In genomic region chr1:206505702-206506375, GRCh38 we compare ENCODE assay signal across 9 cellular contexts. TPM values are rescaled to one million over a fixed set of nuclear protein-coding genes. Genes with fewer than 3 reads are reported as not detected.
DNase-seq lines count a peak whose midpoint lies in the region; ATAC-seq, FAIRE-seq and TF ChIP-seq lines count a peak whose summit lies in the region.
"Had no signal": no experiment of that assay in that cellular context is flagged by ENCODE, and none has a peak within 500 bp of the region (broad histone marks: within the 10 kb centered on the region; RNA-seq: fewer than 3 reads in every experiment).

No MANE protein-coding gene starts in this region.

- H3K36me3 ChIP-seq in keratinocyte (ENCODE audit: control insufficient read depth in 2 of 2, extremely low read depth in 1 of 2, insufficient read depth in 2 of 2, low read length in 2 of 2) = no peaks in the 10 kb centered on the region

- peaks cover 20% of the 10 kb centered on the region for H3K27me3 Mint-ChIP-seq in activated T-helper 17 cell treated with anti-CD3 and anti-CD28 coated beads, Interleukin-2, amount 50 U/mL, for 72 hours

- no peaks in the 10 kb centered on the region for H3K9me3 Mint-ChIP-seq in activated T-helper 17 cell treated with anti-CD3 and anti-CD28 coated beads, Interleukin-2, amount 50 U/mL, for 72 hours

- H3K27ac ChIP-seq in AG04450 (ENCODE audit: low read depth, low read length) = no peak overlapping the region
- H3K27ac ChIP-seq in keratinocyte (ENCODE audit: control insufficient read depth, insufficient read depth, low read length) = no peak overlapping the region

- no peaks in the 10 kb centered on the region for H4K20me1 ChIP-seq in keratinocyte (ENCODE audit: control insufficient read depth, extremely low read depth, insufficient read depth, low read length)

- peak overlapping the region; percentile 73 for H3K4me3 Mint-ChIP-seq in activated T-helper 17 cell treated with anti-CD3 and anti-CD28 coated beads, Interleukin-2, amount 50 U/mL, for 72 hours

- H3K27me3 ChIP-seq in AG04450 (ENCODE audit: control insufficient read depth, insufficient read depth, low read length) (peaks cover 8% of the 10 kb centered on the region), keratinocyte (ENCODE audit: control insufficient read depth, extremely low read depth, insufficient read depth, low read length) (no peaks in the 10 kb centered on the region)

- POLR2A ChIA-PET in AG04450 (lab: Yijun Ruan, JAX) = no interaction called here

- no peak overlapping the region for H3K4me3 ChIP-seq in AG04450 (ENCODE audit: low read depth, low read length)
- peak overlapping the region; percentile 84 for H3K4me3 ChIP-seq in GM12865 (ENCODE audit: low read depth, low read length)
- H3K4me3 ChIP-seq in keratinocyte (ENCODE audit: control insufficient read depth in 2 of 3, extremely low read depth in 1 of 3, insufficient read depth in 2 of 3, low read depth in 1 of 3, low read length in 3 of 3) = no peak overlapping the region

- FAIRE-seq in keratinocyte (lab: Jason Lieb, UNC) = no peak
- FAIRE-seq: colon had no signal

- peak overlapping the region; percentile 70 for H3K27ac Mint-ChIP-seq in activated T-helper 17 cell treated with anti-CD3 and anti-CD28 coated beads, Interleukin-2, amount 50 U/mL, for 72 hours

- CTCF ChIA-PET in AG04450 (lab: Charles Lee) = interaction anchor here (0.7 to 3.9 kb wide), 9 partner anchors 10 to 158 kb away, joined by 3 to 24 read pairs (median 5); partner anchors contain the start of gene EIF2D

- no peaks in the 10 kb centered on the region for H3K36me3 Mint-ChIP-seq in activated T-helper 17 cell treated with anti-CD3 and anti-CD28 coated beads, Interleukin-2, amount 50 U/mL, for 72 hours (ENCODE audit: low read depth)

- DNase-seq in AG04450 (ENCODE audit: low read depth, low spot score) (no peak), GM12865 (ENCODE audit: low read depth) (peak; percentile 32), keratinocyte (ENCODE audit: low read depth, low spot score) (no peak), NCI-H1436 (lab: John Stamatoyannopoulos, UW) (no peak)

- H3K9ac ChIP-seq in keratinocyte (ENCODE audit: control insufficient read depth, extremely low read depth, insufficient read depth, low read length) = no peak overlapping the region

- H3K9me1 ChIP-seq in keratinocyte (ENCODE audit: control insufficient read depth, extremely low read depth, insufficient read depth, low read length) = no peaks in the 10 kb centered on the region

- ATAC-seq in activated T-helper 17 cell treated with anti-CD3 and anti-CD28 coated beads, Interleukin-2, amount 50 U/mL, for 72 hours (replicated peaks) = no peak
- ATAC-seq in GM19351 (IDR thresholded peaks at IDR 0.05; ENCODE audit: unreplicated experiment) = no peak
- ATAC-seq in HG03039 (IDR thresholded peaks at IDR 0.05; ENCODE audit: unreplicated experiment) = no peak
- no peak for ATAC-seq in GM21423 (IDR thresholded peaks at IDR 0.05; ENCODE audit: unreplicated experiment)

- peaks cover 27% of the 10 kb centered on the region for H3K4me1 Mint-ChIP-seq in activated T-helper 17 cell treated with anti-CD3 and anti-CD28 coated beads, Interleukin-2, amount 50 U/mL, for 72 hours

- dilution Hi-C loops in keratinocyte (cut with MboI; ENCODE audit: extremely low pct_ligation_motif_present, low sequenced_read_pairs) = no loop called here

- TF ChIP-seq CTCF in AG04450 (IDR thresholded peaks at IDR 0.05; ENCODE audit: low read depth, low read length) (peak; percentile 78), GM12865 (IDR thresholded peaks at IDR 0.05; ENCODE audit: insufficient read depth, low read depth, low read length, missing control alignments) (peak; percentile 36), keratinocyte (optimal IDR thresholded peaks at IDR 0.05 in 1 of 3, IDR thresholded peaks at IDR 0.05 in 1 of 3, conservative IDR thresholded peaks at IDR 0.05 in 1 of 3; ENCODE audit: extremely low read depth in 1 of 3, insufficient read depth in 2 of 3, low read length in 3 of 3) (peak; percentile 56 to 65 (median 59))

- peaks cover 44% of the 10 kb centered on the region for H3K4me1 ChIP-seq in keratinocyte (ENCODE audit: control insufficient read depth, extremely low read depth, insufficient read depth, low read length)

- H3K79me2 ChIP-seq in keratinocyte (ENCODE audit: control insufficient read depth, insufficient read depth, low read length) = no peaks in the 10 kb centered on the region

- H2AFZ ChIP-seq in keratinocyte (ENCODE audit: control insufficient read depth, low read length) = no peak overlapping the region

- H3K9me3 ChIP-seq in AG04450 (ENCODE audit: control insufficient read depth, insufficient read depth, low read length) (no peaks in the 10 kb centered on the region; the same call in 1 of the 2 replicates), keratinocyte (ENCODE audit: control insufficient read depth, low read depth, low read length) (no peaks in the 10 kb centered on the region)

- H3K4me2 ChIP-seq in keratinocyte (ENCODE audit: control insufficient read depth, extremely low read depth, insufficient read depth, low read depth, low read length) = no peak overlapping the region

RNA-seq across cellular contexts. Expression of gene RASSF5, which starts 1.5 kb away (rescaled TPM):
- 2.3 and 2.4 TPM in 2 replicates for polyA plus RNA-seq in AG04450 (2011; rRNA removed)
- polyA minus RNA-seq in AG04450 (2011; rRNA and poly(A)+ RNA removed) = 3.2 and 4.4 TPM in 2 replicates
- total RNA-seq in activated T-helper 17 cell treated with anti-CD3 and anti-CD28 coated beads, Interleukin-2, amount 50 U/mL, for 72 hours = 100 to 1,000 TPM; 162 to 227 TPM
- polyA plus RNA-seq in keratinocyte = 2.1 to 2.5 TPM (median 2.4 TPM) in 3 replicates
- 16.8 TPM for polyA plus RNA-seq in keratinocyte (2011; ENCODE audit: low read depth)
- polyA plus RNA-seq in keratinocyte (2011; cell fraction: cytosol; rRNA removed) = 2.6 and 3.1 TPM in 2 replicates
- polyA plus RNA-seq in keratinocyte (2011; cell fraction: nucleus; rRNA removed) = 5.8 and 5.9 TPM in 2 replicates
- 2.0 and 28.9 TPM in 2 replicates for polyA plus RNA-seq in keratinocyte (2012; ENCODE audit: low replicate concordance)
- polyA minus RNA-seq in keratinocyte = 3.2 to 6.7 TPM (median 3.9 TPM) in 3 replicates
- polyA minus RNA-seq in keratinocyte (2011; cell fraction: cytosol; rRNA and poly(A)+ RNA removed) = 4.4 TPM
- 3.1 and 6.7 TPM in 2 replicates for polyA minus RNA-seq in keratinocyte (2011; cell fraction: nucleus; rRNA and poly(A)+ RNA removed)

RNA-seq across cellular contexts. Expression of gene IKBKE, which starts 35.6 kb away (rescaled TPM):
- 20.8 and 27.6 TPM in 2 replicates for polyA plus RNA-seq in AG04450 (2011; rRNA removed)
- polyA minus RNA-seq in AG04450 (2011; rRNA and poly(A)+ RNA removed) = 38.9 and 52.9 TPM in 2 replicates
- 10 to 100 TPM; 21.7 to 26.6 TPM for total RNA-seq in activated T-helper 17 cell treated with anti-CD3 and anti-CD28 coated beads, Interleukin-2, amount 50 U/mL, for 72 hours
- polyA plus RNA-seq in keratinocyte = 8.2 to 10.5 TPM (median 8.9 TPM) in 3 replicates
- 2.0 TPM for polyA plus RNA-seq in keratinocyte (2011; ENCODE audit: low read depth)
- polyA plus RNA-seq in keratinocyte (2011; cell fraction: cytosol; rRNA removed) = 6.3 and 9.3 TPM in 2 replicates
- 12.2 and 13.0 TPM in 2 replicates for polyA plus RNA-seq in keratinocyte (2011; cell fraction: nucleus; rRNA removed)
- polyA plus RNA-seq in keratinocyte (2012; ENCODE audit: low replicate concordance) = 3.1 and 11.8 TPM in 2 replicates
- 14.6 to 17.9 TPM (median 14.9 TPM) in 3 replicates for polyA minus RNA-seq in keratinocyte
- 9.4 TPM for polyA minus RNA-seq in keratinocyte (2011; cell fraction: cytosol; rRNA and poly(A)+ RNA removed)
- polyA minus RNA-seq in keratinocyte (2011; cell fraction: nucleus; rRNA and poly(A)+ RNA removed) = 7.8 and 9.0 TPM in 2 replicates
